Comparison of ENCODE assay signal across 20 cellular contexts in genomic region chr1:34753163-34753562, GRCh38. TPM values are rescaled to one million over a fixed set of nuclear protein-coding genes. Genes with fewer than 3 reads are reported as not detected.
DNase-seq lines count a peak whose midpoint lies in the region; ATAC-seq, FAIRE-seq and TF ChIP-seq lines count a peak whose summit lies in the region.
"Had no signal": no experiment of that assay in that cellular context is flagged by ENCODE, and none has a peak within 500 bp of the region (broad histone marks: within the 10 kb centered on the region; RNA-seq: fewer than 3 reads in every experiment).

No MANE protein-coding gene starts in this region.

- H3K9me3 Mint-ChIP-seq in H9: no peaks in the 10 kb centered on the region; a peak in 1 of 5 replicates
- H3K9me3 Mint-ChIP-seq: CD14-positive monocyte; T-helper 2 cell treated with Interferon-gamma antibody and Interleukin-4, amounts not matched to agents 5 μg/mL and 100 μg/mL, for 36 hours had no signal

- no peak overlapping the region for H2BK20ac ChIP-seq in H9 (ENCODE audit: low read depth, low read length, poor library complexity, severe bottlenecking)

- BruUV-seq in K562 (replicated peaks; lab: Mats Ljungman, UMichigan): no TSS peak

- no peaks in the 10 kb centered on the region for H3K23me2 ChIP-seq in H9 (ENCODE audit: insufficient read length, low read depth, low read length, poor library complexity, severe bottlenecking)

- H3K4ac ChIP-seq in H9 (ENCODE audit: low read depth, low read length): no peak overlapping the region

- no peak overlapping the region for H2AK5ac ChIP-seq in H9 (ENCODE audit: insufficient read length, low read length)

- H3K4me1 ChIP-seq in K562 (replicated peaks in 1 of 2; ENCODE audit: control insufficient read depth in 2 of 2, insufficient read depth in 2 of 2, low read length in 2 of 2) (no peaks in the 10 kb centered on the region), H9 (ENCODE audit: insufficient read depth, low read length) (no peaks in the 10 kb centered on the region; the same call in 1 of the 2 replicates)
- H3K4me1 ChIP-seq: Caco-2 had no signal

- H3K4me3 Mint-ChIP-seq in H9: no peak overlapping the region
- H3K4me3 Mint-ChIP-seq: CD14-positive monocyte; T-helper 2 cell treated with Interferon-gamma antibody and Interleukin-4, amounts not matched to agents 5 μg/mL and 100 μg/mL, for 36 hours had no signal

- no peak overlapping the region for H3K4me3 ChIP-seq in K562

- no peaks in the 10 kb centered on the region for H3K9me1 ChIP-seq in K562 (ENCODE audit: control insufficient read depth, insufficient read depth, low read length)

- H3T11ph ChIP-seq in H9 (ENCODE audit: low read length): no peak overlapping the region

- H4K20me1 ChIP-seq in K562 (replicated peaks; ENCODE audit: control insufficient read depth, insufficient read depth, low read length): no peaks in the 10 kb centered on the region; the same call in 1 of the 2 replicates
- H4K20me1 ChIP-seq in H9 (ENCODE audit: control insufficient read depth, insufficient read depth, insufficient read length): no peaks in the 10 kb centered on the region

- TF ChIP-seq POLR2A in K562 (conservative IDR thresholded peaks at IDR 0.05): no peak

- peaks cover 13 to 14% of the 10 kb centered on the region in 2 experiments for H3K4me1 Mint-ChIP-seq in H9
- H3K4me1 Mint-ChIP-seq: CD14-positive monocyte had no signal

- POLR2A ChIA-PET in K562 (lab: Yijun Ruan, JAX): no interaction called here

- H3K9ac ChIP-seq in K562 (ENCODE audit: insufficient read depth in 1 of 2, low read depth in 2 of 2, low read length in 2 of 2) (no peak overlapping the region), H9 (ENCODE audit: extremely low read depth, insufficient read length, low read length) (no peak overlapping the region)

- no peak overlapping the region for H3K27ac Mint-ChIP-seq in H9
- H3K27ac Mint-ChIP-seq: CD14-positive monocyte; T-helper 2 cell treated with Interferon-gamma antibody and Interleukin-4, amounts not matched to agents 5 μg/mL and 100 μg/mL, for 36 hours had no signal

- peak in 1 of 2 experiments; percentile 23; a peak in 2 of 4 replicates for TF ChIP-seq RAD21 in K562 (CRISPR knock-in tag; conservative IDR thresholded peaks at IDR 0.05 in 1 of 2, IDR thresholded peaks at IDR 0.05 in 1 of 2)

- H2BK15ac ChIP-seq in H9 (ENCODE audit: low read depth, low read length): no peak overlapping the region

- WGBS in K562 (ENCODE audit: insufficient coverage, low coverage, missing lambda C conversion rate): 0% methylated on average over 3 of the region's 3 CpGs
- no CpG with 5 or more reads among the region's 3 CpGs for WGBS in H9 (ENCODE audit: extremely low coverage, insufficient read length, low lambda C conversion rate)

- no peak overlapping the region for H3K27ac ChIP-seq in K562 (ENCODE audit: extremely low read depth, low read depth, low read length)
- no peak overlapping the region for H3K27ac ChIP-seq in H9 (ENCODE audit: insufficient read length, low read depth, low read length)
- H3K27ac ChIP-seq: HL-60 had no signal

- intact Hi-C loops in K562 (cut with micrococcal nuclease): no loop called here

- H2BK120ac ChIP-seq in H9 (ENCODE audit: low read depth, low read length, poor library complexity, severe bottlenecking): no peak overlapping the region

- peaks cover 24 to 32% of the 10 kb centered on the region in 2 experiments; a peak in 4 of 5 replicates for H3K27me3 ChIP-seq in K562 (ENCODE audit: control insufficient read depth in 2 of 2, insufficient read depth in 2 of 2, low read length in 2 of 2)
- H3K27me3 ChIP-seq in H9 (ENCODE audit: insufficient read depth, low read length): no peaks in the 10 kb centered on the region; the same call in 1 of the 2 replicates

- no peak for TF ChIP-seq EP300 in K562 (IDR thresholded peaks at IDR 0.05; ENCODE audit: low read length)

- TF ChIP-seq CTCF in LNCAP (IDR thresholded peaks at IDR 0.05) (peak; percentile 23; the same call in 1 of the 2 replicates), K562 (IDR thresholded peaks at IDR 0.05 in 2 of 3, conservative IDR thresholded peaks at IDR 0.05 in 1 of 3; ENCODE audit: insufficient read depth in 2 of 3, low read depth in 1 of 3, low read length in 3 of 3) (0 out of 6 replicates have a peak, but pooled peaks of 2 of the 3 experiments have one; percentile 14 to 23), H9 (conservative IDR thresholded peaks at IDR 0.05) (no peak; the same call in 2 of the 3 replicates)

- H3K23ac ChIP-seq in H9 (ENCODE audit: insufficient read length, low read depth, low read length): no peak overlapping the region

- peaks cover 8% of the 10 kb centered on the region for H3K27me3 Mint-ChIP-seq in H9 (ENCODE audit: low read depth)

- H2BK5ac ChIP-seq in H9 (ENCODE audit: insufficient read length, low read length): no peak overlapping the region

- no peaks in the 10 kb centered on the region for H3K36me3 ChIP-seq in K562 (ENCODE audit: control insufficient read depth, insufficient read depth, low read length)

- H3K79me2 ChIP-seq in K562 (ENCODE audit: control insufficient read depth, insufficient read depth, low read length) (no peaks in the 10 kb centered on the region), H9 (ENCODE audit: insufficient read depth, low read length) (no peaks in the 10 kb centered on the region)

- no peak overlapping the region for H2BK12ac ChIP-seq in H9 (ENCODE audit: insufficient read length, low read depth, low read length)

- H3K4me2 ChIP-seq in K562 (ENCODE audit: insufficient read depth, low read length) (no peak overlapping the region), H9 (ENCODE audit: insufficient read depth, insufficient read length, low read length) (no peak overlapping the region)

- no peak for ATAC-seq in K562
- ATAC-seq in activated CD4-positive, CD25-positive, alpha-beta regulatory T cell treated with anti-CD3 and anti-CD28 coated beads, Interleukin-2, amount 50 U/mL, for 24 hours: no peak

- no peak overlapping the region for H2AFZ ChIP-seq in K562 (ENCODE audit: low read depth, low read length)
- H2AFZ ChIP-seq in H9 (ENCODE audit: low read length): no peak overlapping the region

- no peaks in the 10 kb centered on the region for H3K9me3 ChIP-seq in K562 (replicated peaks; ENCODE audit: control insufficient read depth, insufficient read depth, low read depth, low read length)
- no peaks in the 10 kb centered on the region for H3K9me3 ChIP-seq in H9 (ENCODE audit: control insufficient read depth, low read depth, low read length)
- H3K9me3 ChIP-seq: Caco-2 had no signal

- H3K14ac ChIP-seq in H9 (ENCODE audit: insufficient read depth, low read length): no peak overlapping the region

- H3K79me1 ChIP-seq in H9 (ENCODE audit: insufficient read depth, low read depth, low read length, poor library complexity, severe bottlenecking): no peaks in the 10 kb centered on the region

- no peak for FAIRE-seq in K562 (lab: Jason Lieb, UNC)
- FAIRE-seq: GM19239 had no signal

- DNase-seq in DMS79 treated with DMSO at 0.1 percent for 48 hours (lab: John Stamatoyannopoulos, UW) (peak; percentile 6), DMS79 (lab: John Stamatoyannopoulos, UW) (no peak), K562 (ENCODE audit: extremely low read depth in 1 of 4, low spot score in 3 of 4) (no peak), kidney tubule cell (ENCODE audit: low spot score) (peak; percentile 52), H9 (no peak), NCI-H1436 (lab: John Stamatoyannopoulos, UW) (no peak)
- DNase-seq: 8988T, Caco-2, DND-41, GF-D8, KG1, NCI-H1417, NCI-H2029, SW 1271 had no signal

- no peak overlapping the region for H3K56ac ChIP-seq in H9 (ENCODE audit: insufficient read length, low read depth, low read length)

- no peak overlapping the region for H3K18ac ChIP-seq in H9 (ENCODE audit: insufficient read length, low read depth, low read length)

- CTCF ChIA-PET in K562 (lab: Yijun Ruan, JAX; ENCODE audit: low intra/inter-chr PET ratio): no interaction called here

- H4K91ac ChIP-seq in H9 (ENCODE audit: insufficient read length, low read depth, low read length): no peak overlapping the region

- no peak overlapping the region for H4K8ac ChIP-seq in H9 (replicated peaks; ENCODE audit: insufficient read length, low read depth, low read length)

- no peak overlapping the region for H4K5ac ChIP-seq in H9 (ENCODE audit: insufficient read length, low read depth, low read length)

- in situ Hi-C loops in K562 (cut with MboI): no loop called here

- no peaks in the 10 kb centered on the region for H3K36me3 Mint-ChIP-seq in H9 (ENCODE audit: insufficient read depth in 1 of 3, low read depth in 3 of 3)
- H3K36me3 Mint-ChIP-seq: CD14-positive monocyte had no signal

RNA-seq across cellular contexts. Expression of gene GJB5, which starts 1.7 kb away (rescaled TPM):
- total RNA-seq in K562 (2011; cell fraction: chromatin; rRNA removed; ENCODE audit: low replicate concordance): not detected in 2 replicates
- not detected in 2 replicates for total RNA-seq in K562 (2011; cell fraction: nucleolus; rRNA removed)
- total RNA-seq in K562 (2011; cell fraction: nucleoplasm; rRNA removed): not detected in 2 replicates
- total RNA-seq in K562 (2014; rRNA removed) (not detected in 2 replicates), K562 (2014; rRNA removed; fragmentation: Illumina TruSeq; extraction: Trizol) (not detected in 2 replicates), K562 (2015; rRNA removed; fragmentation: Illumina TruSeq; extraction: Trizol) (not detected in 2 replicates), K562 (2021) (not detected in 2 replicates), H9 (2021) (0.22 and 0.26 TPM in 2 replicates)
- polyA plus RNA-seq in K562 (2011; rRNA removed) (not detected in 2 replicates), K562 (2014; fragmentation: Illumina TruSeq; extraction: Trizol) (not detected in 2 replicates), K562 (2014; fragmentation: Nextera tagmentation; extraction: Ambion mirVana) (under 1 TPM in 1 of 2 experiments, not detected in 1; 0.04 TPM), K562 (2014; rRNA removed) (not detected in 2 replicates)
- 0.07 TPM in 1 of 2 replicates, not detected in the other for polyA plus RNA-seq in K562 (2011; cell fraction: cytosol; rRNA removed)
- not detected in 2 replicates for polyA plus RNA-seq in K562 (2011; cell fraction: nucleus; rRNA removed)
- polyA plus RNA-seq in K562 (2012): 0.10 and 0.39 TPM in 2 replicates
- not detected in 2 replicates for polyA minus RNA-seq in K562 (2011; rRNA and poly(A)+ RNA removed)
- polyA minus RNA-seq in K562 (2011; cell fraction: cytosol; rRNA and poly(A)+ RNA removed): not detected in 2 replicates
- not detected in 2 replicates for polyA minus RNA-seq in K562 (2011; cell fraction: nucleus; rRNA and poly(A)+ RNA removed)
- total RNA-seq: Caco-2 had no signal

RNA-seq across cellular contexts. Expression of gene GJB4, which starts 6.4 kb away (rescaled TPM):
- total RNA-seq in K562 (2011; cell fraction: chromatin; rRNA removed; ENCODE audit: low replicate concordance): not detected in 2 replicates
- total RNA-seq in K562 (2011; cell fraction: nucleolus; rRNA removed): not detected in 2 replicates
- total RNA-seq in K562 (2011; cell fraction: nucleoplasm; rRNA removed): not detected in 2 replicates
- total RNA-seq in K562 (2014; rRNA removed): not detected in 2 replicates
- total RNA-seq in K562 (2014; rRNA removed; fragmentation: Illumina TruSeq; extraction: Trizol): not detected in 2 replicates
- not detected in 2 replicates for total RNA-seq in K562 (2015; rRNA removed; fragmentation: Illumina TruSeq; extraction: Trizol)
- not detected in 2 replicates for total RNA-seq in K562 (2021)
- 0.03 TPM in 1 of 2 replicates, not detected in the other for polyA plus RNA-seq in K562 (2011; rRNA removed)
- not detected in 2 replicates for polyA plus RNA-seq in K562 (2011; cell fraction: cytosol; rRNA removed)
- polyA plus RNA-seq in K562 (2011; cell fraction: nucleus; rRNA removed): not detected in 2 replicates
- 0.03 TPM in 1 of 2 replicates, not detected in the other for polyA plus RNA-seq in K562 (2012)
- not detected in 2 replicates for polyA plus RNA-seq in K562 (2014; fragmentation: Illumina TruSeq; extraction: Trizol)
- not detected for polyA plus RNA-seq in K562 (2014; fragmentation: Nextera tagmentation; extraction: Ambion mirVana)
- polyA plus RNA-seq in K562 (2014; rRNA removed): not detected in 2 replicates
- not detected in 2 replicates for polyA minus RNA-seq in K562 (2011; rRNA and poly(A)+ RNA removed)
- not detected in 2 replicates for polyA minus RNA-seq in K562 (2011; cell fraction: cytosol; rRNA and poly(A)+ RNA removed)
- polyA minus RNA-seq in K562 (2011; cell fraction: nucleus; rRNA and poly(A)+ RNA removed): not detected in 2 replicates
- total RNA-seq in H9 (2021): not detected in 2 replicates
- total RNA-seq: Caco-2 had no signal
- polyA plus RNA-seq: CD14-positive monocyte had no signal

RNA-seq across cellular contexts. Expression of gene GJB3, which starts 27.9 kb away (rescaled TPM):
- not detected in 2 replicates for total RNA-seq in K562 (2011; cell fraction: chromatin; rRNA removed; ENCODE audit: low replicate concordance)
- not detected in 2 replicates for total RNA-seq in K562 (2011; cell fraction: nucleolus; rRNA removed)
- not detected in 2 replicates for total RNA-seq in K562 (2011; cell fraction: nucleoplasm; rRNA removed)
- total RNA-seq in K562 (2014; rRNA removed) (not detected in 2 replicates), K562 (2014; rRNA removed; fragmentation: Illumina TruSeq; extraction: Trizol) (not detected in 2 replicates), K562 (2015; rRNA removed; fragmentation: Illumina TruSeq; extraction: Trizol) (not detected in 2 replicates), K562 (2021) (not detected in 2 replicates), H9 (2021) (0.96 and 1.1 TPM in 2 replicates)
- polyA plus RNA-seq in K562 (2011; rRNA removed) (not detected in 2 replicates), K562 (2014; fragmentation: Illumina TruSeq; extraction: Trizol) (not detected in 2 replicates), K562 (2014; fragmentation: Nextera tagmentation; extraction: Ambion mirVana) (not detected), K562 (2014; rRNA removed) (not detected in 2 replicates)
- polyA plus RNA-seq in K562 (2011; cell fraction: cytosol; rRNA removed): not detected in 2 replicates
- not detected in 2 replicates for polyA plus RNA-seq in K562 (2011; cell fraction: nucleus; rRNA removed)
- polyA plus RNA-seq in K562 (2012): 0.10 TPM in 1 of 2 replicates, not detected in the other
- polyA minus RNA-seq in K562 (2011; rRNA and poly(A)+ RNA removed): not detected in 2 replicates
- polyA minus RNA-seq in K562 (2011; cell fraction: cytosol; rRNA and poly(A)+ RNA removed): not detected in 2 replicates
- polyA minus RNA-seq in K562 (2011; cell fraction: nucleus; rRNA and poly(A)+ RNA removed): not detected in 2 replicates
- polyA plus RNA-seq: CD14-positive monocyte had no signal

RNA-seq across cellular contexts. Expression of gene GJA4, which starts 39.6 kb away (rescaled TPM):
- total RNA-seq in K562 (2011; cell fraction: chromatin; rRNA removed; ENCODE audit: low replicate concordance): 0.23 TPM in 1 of 2 replicates, not detected in the other
- 0.39 and 0.50 TPM in 2 replicates for total RNA-seq in K562 (2011; cell fraction: nucleolus; rRNA removed)
- 0.37 TPM in 1 of 2 replicates, not detected in the other for total RNA-seq in K562 (2011; cell fraction: nucleoplasm; rRNA removed)
- 0.08 TPM in 1 of 2 replicates, not detected in the other for total RNA-seq in K562 (2014; rRNA removed)
- total RNA-seq in K562 (2014; rRNA removed; fragmentation: Illumina TruSeq; extraction: Trizol): not detected in 2 replicates
- total RNA-seq in K562 (2015; rRNA removed; fragmentation: Illumina TruSeq; extraction: Trizol): not detected in 2 replicates
- total RNA-seq in K562 (2021): 0.16 TPM in 1 of 2 replicates, not detected in the other
- polyA plus RNA-seq in K562 (2011; rRNA removed): 0.05 and 0.24 TPM in 2 replicates
- 0.03 and 1.1 TPM in 2 replicates for polyA plus RNA-seq in K562 (2011; cell fraction: cytosol; rRNA removed)
- 0.07 and 0.82 TPM in 2 replicates for polyA plus RNA-seq in K562 (2011; cell fraction: nucleus; rRNA removed)
- polyA plus RNA-seq in K562 (2012): 0.08 and 0.09 TPM in 2 replicates
- polyA plus RNA-seq in K562 (2014; fragmentation: Illumina TruSeq; extraction: Trizol): 0.10 TPM in 1 of 2 replicates, not detected in the other
- not detected for polyA plus RNA-seq in K562 (2014; fragmentation: Nextera tagmentation; extraction: Ambion mirVana)
- not detected in 2 replicates for polyA plus RNA-seq in K562 (2014; rRNA removed)
- 0.28 TPM in 1 of 2 replicates, not detected in the other for polyA minus RNA-seq in K562 (2011; rRNA and poly(A)+ RNA removed)
- 0.57 TPM in 1 of 2 replicates, not detected in the other for polyA minus RNA-seq in K562 (2011; cell fraction: cytosol; rRNA and poly(A)+ RNA removed)
- 0.27 TPM in 1 of 2 replicates, not detected in the other for polyA minus RNA-seq in K562 (2011; cell fraction: nucleus; rRNA and poly(A)+ RNA removed)
- 1.4 and 2.1 TPM in 2 replicates for total RNA-seq in H9 (2021)
- total RNA-seq: Caco-2 had no signal
- polyA plus RNA-seq: CD14-positive monocyte had no signal

Comparison
In these comparisons a context has a peak if more than half of its experiments do, and no peak if none do; other contexts are left out.
1. DNase-seq: peak in DMS79 treated with DMSO at 0.1 percent for 48 hours (single experiment) and kidney tubule cell (single experiment); none in DMS79 (single experiment), K562 (0 of 4), H9 (single experiment) and NCI-H1436 (single experiment).